In the genomic region with DNA sequence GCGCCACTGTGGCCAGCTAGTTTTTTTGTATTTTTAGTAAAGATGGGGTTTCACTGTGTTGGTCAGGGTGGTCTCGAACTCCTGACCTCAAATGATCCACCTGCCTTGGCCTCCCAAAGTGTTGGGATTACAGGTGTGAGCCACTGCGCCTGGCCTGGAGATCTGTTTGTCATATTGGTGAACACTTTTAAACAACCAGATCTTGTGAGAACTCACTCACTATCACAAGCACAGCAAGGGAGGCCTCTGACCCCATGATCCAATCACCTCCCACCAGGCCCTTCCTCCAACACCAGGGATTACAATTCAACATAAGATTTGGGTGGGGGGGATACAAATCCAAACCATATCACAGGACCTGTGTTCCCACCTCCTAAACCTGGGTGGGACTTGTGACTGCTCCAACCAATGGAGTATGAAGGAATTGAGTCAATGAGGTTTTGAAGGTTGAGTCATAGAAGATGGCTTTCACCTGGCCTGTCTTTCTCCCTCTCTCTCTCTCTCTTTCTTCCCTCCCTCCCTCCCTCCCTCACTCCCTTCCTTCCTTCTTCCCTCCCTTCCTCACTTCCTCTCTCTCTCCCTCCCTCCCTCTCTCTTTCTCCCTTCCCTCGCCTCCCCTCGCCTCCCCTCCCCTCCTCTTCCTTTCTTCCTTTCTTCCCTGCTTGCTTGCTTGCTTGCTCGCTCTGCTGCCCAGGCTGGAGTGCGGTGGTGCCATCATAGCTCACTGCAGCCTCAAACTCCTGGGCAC, we compare ENCODE assay signal across 1 cellular context.
TF ChIP-seq lines count a peak whose summit lies in the region.

No MANE protein-coding gene starts in this region.

TF ChIP-seq in H1, 55 proteins besides CTCF, POLR2A, EP300 and RAD21:
- TF ChIP-seq EGR1 (IDR thresholded peaks at IDR 0.05; ENCODE audit: borderline replicate concordance, low read depth, low read length) = peak; percentile 40; the same call in 1 of the 2 replicates
